ENCODE assay signal across 1 cellular context in the genomic region with DNA sequence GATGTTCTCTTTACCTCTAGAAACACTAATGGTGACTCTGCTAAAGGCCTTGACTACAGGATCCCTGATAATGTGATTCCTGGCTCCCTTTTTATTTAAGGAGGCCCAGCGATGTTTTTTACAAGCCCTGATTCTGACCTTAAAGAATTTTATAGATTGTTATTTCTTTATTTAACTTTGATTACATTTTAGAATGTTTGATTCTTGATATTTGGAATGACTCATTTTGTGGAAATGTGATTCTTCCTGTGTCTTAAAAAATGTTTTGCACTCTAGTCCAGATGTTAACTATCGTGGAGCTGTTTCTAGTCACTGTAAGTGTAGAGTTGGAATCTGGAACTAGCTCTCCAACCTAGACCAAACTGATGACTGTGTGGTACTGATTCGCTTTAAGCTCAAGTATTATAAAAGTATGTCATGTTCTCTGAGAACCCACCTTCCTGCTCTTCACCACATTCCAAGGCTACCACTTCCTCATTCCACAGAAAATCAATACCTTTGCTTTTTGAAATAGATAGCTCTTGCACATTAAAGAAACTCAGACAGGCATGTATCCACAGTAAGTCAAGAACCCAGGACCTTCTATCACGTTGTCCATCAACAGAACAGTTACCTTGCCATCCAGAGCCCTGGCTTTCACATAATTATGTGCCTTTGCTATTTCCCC.
A peak's percentile ranks its signal among the peaks of the same experiment; 100 is the strongest.
TF ChIP-seq lines count a peak whose summit lies in the region.

No MANE protein-coding gene starts in this region.

TF ChIP-seq in IMR-90, 13 proteins besides CTCF, POLR2A, EP300 and RAD21:
- no peak for TF ChIP-seq RFX5 (IDR thresholded peaks at IDR 0.05; ENCODE audit: low read depth, low read length)
- peak; percentile 11; the same call in 1 of the 2 replicates for TF ChIP-seq FOS (IDR thresholded peaks at IDR 0.05; ENCODE audit: low read depth, low read length)
- no peak for TF ChIP-seq MAZ (IDR thresholded peaks at IDR 0.05; ENCODE audit: borderline replicate concordance, low read depth, low read length)
- TF ChIP-seq CEBPB (IDR thresholded peaks at IDR 0.05; ENCODE audit: low read depth, low read length) = no peak
- TF ChIP-seq BHLHE40 (IDR thresholded peaks at IDR 0.05; ENCODE audit: low read depth, low read length) = no peak
